Comparison of ENCODE assay signal across 8 cellular contexts in the genomic region with DNA sequence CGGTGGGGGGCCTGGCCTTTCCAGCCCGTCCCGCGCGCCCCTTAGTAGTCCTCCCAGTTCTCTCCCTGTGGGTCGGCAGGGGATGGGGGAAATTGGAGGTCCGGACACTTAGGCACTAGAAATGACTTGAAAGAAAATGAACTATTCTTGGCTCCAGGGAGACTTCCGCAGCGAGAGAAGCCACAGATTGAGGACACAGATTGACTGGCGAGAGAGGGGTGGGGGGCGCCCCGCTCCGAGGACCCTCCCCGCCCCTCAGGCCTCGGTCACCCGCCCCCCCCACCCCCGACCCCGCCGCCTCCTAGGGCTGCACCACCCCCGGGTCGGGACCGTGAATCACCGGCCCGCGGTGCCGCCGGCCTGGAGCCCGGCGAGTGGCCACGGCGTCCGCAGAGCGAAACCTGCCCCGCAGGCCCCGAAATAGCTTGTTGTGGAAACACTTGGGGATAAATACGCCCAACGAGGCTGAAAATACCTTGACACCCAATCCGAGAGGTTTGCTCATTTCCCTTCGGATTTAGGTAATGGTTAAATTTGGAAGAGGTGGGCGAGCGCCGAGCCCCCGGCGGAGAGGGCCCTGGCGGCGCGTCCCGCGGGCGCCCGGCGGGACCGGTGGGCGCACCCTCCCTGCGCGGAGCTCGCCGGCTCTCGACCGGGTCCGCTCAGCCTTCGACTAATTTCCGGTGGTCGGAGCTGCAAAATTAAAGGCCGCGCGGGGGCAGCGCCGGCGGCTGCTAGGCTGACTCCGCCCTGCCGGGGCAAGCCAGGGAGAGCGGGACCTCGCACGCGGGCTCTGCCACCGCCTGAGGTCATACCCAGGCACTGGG.
DNase-seq lines count a peak whose midpoint lies in the region; ATAC-seq and TF ChIP-seq lines count a peak whose summit lies in the region.

A gene (minus strand): TSS at position 675 of the 827 bp plus-strand sequence. CDS start 3,438 bp downstream, outside the sequence.

- no peaks in the 10 kb centered on the region for H3F3A ChIP-seq in OCI-LY1 (ENCODE audit: insufficient read depth, low read length)

- peaks cover 45% of the 10 kb centered on the region for H3K4me1 ChIP-seq in OCI-LY1 (ENCODE audit: insufficient read depth, low read length, severe bottlenecking)

- no peaks in the 10 kb centered on the region for H3K9me3 ChIP-seq in OCI-LY1 (ENCODE audit: low read length)

- H3K4me2 ChIP-seq in OCI-LY1 (ENCODE audit: low read length): peak within 1 kb of the TSS; percentile 83

- TF ChIP-seq CTCF in OCI-LY1 (IDR thresholded peaks at IDR 0.05; ENCODE audit: low read length): peak; percentile 37; the same call in 1 of the 2 replicates

- H2AFZ ChIP-seq in OCI-LY1 (ENCODE audit: low read length): peak within 1 kb of the TSS; percentile 30; the same call in 1 of the 2 replicates

- H3K4me3 ChIP-seq in OCI-LY1 (ENCODE audit: low read depth, low read length, poor library complexity, severe bottlenecking): peak within 1 kb of the TSS; percentile 85

- peak; percentile 46 for DNase-seq in activated gamma-delta T cell treated with Interleukin-2 at 50 U/mL for 16 hours
- DNase-seq in hepatic stellate cell (ENCODE audit: low spot score): peak; percentile 21
- DNase-seq in stimulated activated CD4-positive, alpha-beta T cell treated with anti-CD3 and anti-CD28 coated beads, Interleukin-12 subunit alpha, Interleukin-12 subunit beta, amount 100 ng/mL, for 24 hours (ENCODE audit: low read depth in 2 of 2): peak; percentile 53 to 70
- DNase-seq in effector CD8-positive, alpha-beta T cell (lab: John Stamatoyannopoulos, UW): no peak
- DNase-seq in NCI-H1694 treated with DMSO at 0.1 percent for 48 hours (lab: John Stamatoyannopoulos, UW): no peak

- peak within 1 kb of the TSS; percentile 73 for H3K9ac ChIP-seq in OCI-LY1 (ENCODE audit: low read length)

- H3K36me3 ChIP-seq in OCI-LY1 (ENCODE audit: insufficient read depth, low read length): peaks cover 12% of the 10 kb centered on the region

- no peaks in the 10 kb centered on the region for H3K27me3 ChIP-seq in OCI-LY1 (ENCODE audit: insufficient read depth, low read length)

- no peaks in the 10 kb centered on the region; the same call in 1 of the 2 replicates for H3K79me2 ChIP-seq in OCI-LY1 (ENCODE audit: insufficient read depth, low read length)

- no peaks in the 10 kb centered on the region for H3K9me2 ChIP-seq in OCI-LY1 (ENCODE audit: low read depth, low read length)

- H3K27ac ChIP-seq in OCI-LY1 (ENCODE audit: low read depth, low read length, poor library complexity, severe bottlenecking): peak within 1 kb of the TSS; percentile 87

- H4K20me1 ChIP-seq in OCI-LY1 (ENCODE audit: insufficient read depth, low read length): no peaks in the 10 kb centered on the region

- ATAC-seq in GM18511 (IDR thresholded peaks at IDR 0.05; ENCODE audit: unreplicated experiment): peak; percentile 25
- peak; percentile 29 for ATAC-seq in HG02759 (IDR thresholded peaks at IDR 0.05; ENCODE audit: unreplicated experiment)

Comparison
In these comparisons a context has a peak if more than half of its experiments do, and no peak if none do; other contexts are left out.
1. DNase-seq: peak in activated gamma-delta T cell treated with Interleukin-2 at 50 U/mL for 16 hours (single experiment), hepatic stellate cell (single experiment) and stimulated activated CD4-positive, alpha-beta T cell treated with anti-CD3 and anti-CD28 coated beads, Interleukin-12 subunit alpha, Interleukin-12 subunit beta, amount 100 ng/mL, for 24 hours (2 of 2); none in effector CD8-positive, alpha-beta T cell (single experiment) and NCI-H1694 treated with DMSO at 0.1 percent for 48 hours (single experiment).